Comparison of ENCODE assay signal across 8 cellular contexts in the genomic region with DNA sequence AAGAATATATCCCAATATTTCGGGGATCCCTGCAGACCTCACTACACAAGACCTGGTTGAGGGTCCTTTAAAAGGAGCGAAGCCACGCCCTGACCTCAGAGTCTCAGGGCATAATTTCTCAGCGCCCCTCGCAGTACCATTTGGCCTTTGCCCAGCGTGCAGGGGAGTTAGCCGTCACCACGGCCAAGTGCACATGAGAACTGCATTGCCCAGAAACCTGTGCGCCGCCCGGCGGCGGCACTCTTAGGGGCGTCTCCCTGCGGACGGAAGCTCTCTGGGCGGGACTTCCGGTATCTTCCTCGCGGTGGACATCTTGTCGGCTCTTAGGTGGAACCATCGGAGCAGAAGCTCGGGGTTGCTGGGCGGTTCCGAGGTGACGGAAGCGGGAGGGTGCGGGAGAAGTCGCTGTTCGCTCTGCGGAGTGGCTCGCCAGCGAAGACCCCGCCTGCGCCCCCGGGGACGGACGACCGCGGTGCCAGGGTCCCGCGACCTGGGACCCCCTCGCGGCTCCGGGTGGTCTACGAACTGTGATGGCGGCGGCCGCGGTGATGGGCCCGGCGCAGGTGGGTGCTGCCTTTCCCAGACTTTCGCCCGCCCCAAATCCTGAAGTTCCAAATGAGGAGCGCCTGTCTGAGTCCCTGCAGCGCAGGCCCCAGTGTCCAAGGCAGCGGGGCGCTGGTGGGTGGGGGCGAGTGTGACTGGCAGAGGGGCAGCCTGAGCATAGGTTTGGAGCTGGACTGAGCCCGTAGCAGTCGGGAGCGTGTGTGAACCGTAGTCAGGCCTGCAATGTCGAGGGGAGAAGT. TPM values are rescaled to one million over a fixed set of nuclear protein-coding genes. Genes with fewer than 3 reads are reported as not detected.
DNase-seq lines count a peak whose midpoint lies in the region; ATAC-seq and TF ChIP-seq lines count a peak whose summit lies in the region.

A gene (plus strand): TSS at position 302 of the 803 bp plus-strand sequence. CDS start 5,227 bp downstream, outside the sequence.

- H3K27ac Mint-ChIP-seq in naive thymus-derived CD8-positive, alpha-beta T cell = peak within 1 kb of the TSS; percentile 67 to 94 (median 89)
- H3K27ac Mint-ChIP-seq in stimulated activated naive B cell treated with anti-CD40 and anti-IgM and Interleukin-4, amounts not matched to agents 10 μg/mL and 1 μg/mL and 100 μg/mL, for 72 hours = peak within 1 kb of the TSS; percentile 95

- TF ChIP-seq CTCF in KMS-11 (conservative IDR thresholded peaks at IDR 0.05; ENCODE audit: low read depth, low read length) = no peak

- peaks cover 49 to 72% (median 51%) of the 10 kb centered on the region in 3 donors for H3K36me3 Mint-ChIP-seq in naive thymus-derived CD8-positive, alpha-beta T cell
- peaks cover 50 to 53% of the 10 kb centered on the region in 2 donors for H3K36me3 Mint-ChIP-seq in stimulated activated naive B cell treated with anti-CD40 and anti-IgM and Interleukin-4, amounts not matched to agents 10 μg/mL and 1 μg/mL and 100 μg/mL, for 72 hours

- no peaks in the 10 kb centered on the region for H3K4me1 ChIP-seq in KMS-11 (ENCODE audit: low read depth, poor library complexity, severe bottlenecking)

- H3K27ac ChIP-seq in KMS-11 = peak within 1 kb of the TSS; percentile 24; the same call in 1 of the 2 replicates

- DNase-seq in DMS153 treated with DMSO at 0.1 percent for 48 hours (lab: John Stamatoyannopoulos, UW; ENCODE audit: unreplicated experiment) (peak; percentile 55), RPMI7951 (ENCODE audit: low read depth) (peak; percentile 94), fibroblast of peridontal ligament (ENCODE audit: extremely low read depth) (peak; percentile 85)
- DNase-seq in activated T-helper 1 cell treated with anti-CD3 and anti-CD28 coated beads, Interleukin-2, amount 50 U/mL, for 16 hours (ENCODE audit: low read depth in 1 of 2, low spot score in 1 of 2) = peak; percentile 78 to 84
- peak; percentile 80 to 95 (median 88) for DNase-seq in naive thymus-derived CD8-positive, alpha-beta T cell
- DNase-seq in stimulated activated naive B cell treated with anti-CD40 and anti-IgM and Interleukin-4, amounts not matched to agents 10 μg/mL and 1 μg/mL and 100 μg/mL, for 72 hours = peak; percentile 89

- H3K27me3 Mint-ChIP-seq in naive thymus-derived CD8-positive, alpha-beta T cell = no peaks in the 10 kb centered on the region
- H3K27me3 Mint-ChIP-seq in stimulated activated naive B cell treated with anti-CD40 and anti-IgM and Interleukin-4, amounts not matched to agents 10 μg/mL and 1 μg/mL and 100 μg/mL, for 72 hours = no peaks in the 10 kb centered on the region

- peak; percentile 97 for ATAC-seq in GM21576 (IDR thresholded peaks at IDR 0.05; ENCODE audit: unreplicated experiment)
- ATAC-seq in naive thymus-derived CD8-positive, alpha-beta T cell = peak; percentile 99 to 100
- peak; percentile 100 for ATAC-seq in stimulated activated naive B cell treated with anti-CD40 and anti-IgM and Interleukin-4, amounts not matched to agents 10 μg/mL and 1 μg/mL and 100 μg/mL, for 72 hours (replicated peaks)

- peak within 1 kb of the TSS; percentile 34; the same call in 1 of the 2 replicates for H3K9ac ChIP-seq in KMS-11

- H4K20me1 ChIP-seq in KMS-11 (ENCODE audit: insufficient read depth) = no peaks in the 10 kb centered on the region

- peaks cover 8% of the 10 kb centered on the region; the same call in 1 of the 2 replicates for H3K36me3 ChIP-seq in KMS-11 (ENCODE audit: insufficient read depth)

- H3K4me3 Mint-ChIP-seq in naive thymus-derived CD8-positive, alpha-beta T cell = peak within 1 kb of the TSS; percentile 86 to 94 (median 92)
- peak within 1 kb of the TSS; percentile 86 to 96 for H3K4me3 Mint-ChIP-seq in stimulated activated naive B cell treated with anti-CD40 and anti-IgM and Interleukin-4, amounts not matched to agents 10 μg/mL and 1 μg/mL and 100 μg/mL, for 72 hours

- H3K79me2 ChIP-seq in KMS-11 (ENCODE audit: insufficient read depth, low read depth) = peaks cover 9% of the 10 kb centered on the region; the same call in 1 of the 2 replicates

- no peaks in the 10 kb centered on the region for H3K27me3 ChIP-seq in KMS-11 (ENCODE audit: insufficient read depth, low read depth)

- H3K4me2 ChIP-seq in KMS-11 = peak within 1 kb of the TSS; percentile 73

- POLR2A ChIA-PET in naive thymus-derived CD8-positive, alpha-beta T cell (lab: Charles Lee) = interaction anchor here (0.5 to 4.8 kb wide), 15 partner anchors 14 to 942 kb away, joined by 3 to 22 read pairs (median 4); a partner anchor contains a TSS

- H3K4me3 ChIP-seq in KMS-11 (IDR thresholded peaks at IDR 0.05; ENCODE audit: insufficient read depth, low read depth, low read length) = no peak within 1 kb of the TSS

- H2AFZ ChIP-seq in KMS-11 (ENCODE audit: low read depth) = peak within 1 kb of the TSS; percentile 74

- H3K4me1 Mint-ChIP-seq in naive thymus-derived CD8-positive, alpha-beta T cell = peaks cover 28 to 41% (median 38%) of the 10 kb centered on the region in 4 donors
- H3K4me1 Mint-ChIP-seq in stimulated activated naive B cell treated with anti-CD40 and anti-IgM and Interleukin-4, amounts not matched to agents 10 μg/mL and 1 μg/mL and 100 μg/mL, for 72 hours = peaks cover 33 to 38% of the 10 kb centered on the region in 2 donors

- peaks cover 25 to 90% (median 55%) of the 10 kb centered on the region in 9 donors for H3K9me3 Mint-ChIP-seq in naive thymus-derived CD8-positive, alpha-beta T cell
- H3K9me3 Mint-ChIP-seq in stimulated activated naive B cell treated with anti-CD40 and anti-IgM and Interleukin-4, amounts not matched to agents 10 μg/mL and 1 μg/mL and 100 μg/mL, for 72 hours = peaks cover 34 to 36% of the 10 kb centered on the region in 2 donors

RNA-seq across cellular contexts. Expression of the gene that starts here (rescaled TPM):
- 14.2 and 21.3 TPM in 2 replicates for total RNA-seq in RPMI7951 (2014; rRNA removed; shearing (Covaris generic))
- total RNA-seq in naive thymus-derived CD8-positive, alpha-beta T cell = 10 to 100 TPM; 45.6 to 48.1 TPM
- 10 to 100 TPM in 2 of 3 donors, 1 to 10 TPM in 1; 9.6 to 15.1 (median 13.7) TPM for polyA plus RNA-seq in naive thymus-derived CD8-positive, alpha-beta T cell
